ENCODE assay signal across 12 cellular contexts in genomic region chr9:37028425-37029031, GRCh38. TPM values are rescaled to one million over a fixed set of nuclear protein-coding genes. Genes with fewer than 3 reads are reported as not detected.
DNase-seq lines count a peak whose midpoint lies in the region; ATAC-seq, FAIRE-seq and TF ChIP-seq lines count a peak whose summit lies in the region.
"Had no signal": no experiment of that assay in that cellular context is flagged by ENCODE, and none has a peak within 500 bp of the region (broad histone marks: within the 10 kb centered on the region; RNA-seq: fewer than 3 reads in every experiment).

No MANE protein-coding gene starts in this region.

- intact Hi-C loops in spleen (cut with DNase I; ENCODE audit: low total_unique reads): no loop called here

- H2BK5ac ChIP-seq in H1 (ENCODE audit: low read depth, low read length): no peak overlapping the region

- no peaks in the 10 kb centered on the region for H3K79me1 ChIP-seq in H1 (ENCODE audit: low read depth, low read length)

- POLR2A ChIA-PET in H1 (lab: Charles Lee; ENCODE audit: partially characterized antibody): interaction anchor here (1.2 to 2.5 kb wide), 2 partner anchors 9 to 18 kb away, joined by 3 to 7 read pairs; no protein-coding TSS in a partner anchor

- H3K36me3 ChIP-seq in KMS-11 (ENCODE audit: insufficient read depth) (no peaks in the 10 kb centered on the region), H1 (ENCODE audit: control insufficient read depth in 2 of 4, insufficient read depth in 4 of 4, low read length in 3 of 4) (peaks cover 0 to 2% (median 0%) of the 10 kb centered on the region in 4 experiments; a peak in 1 of 8 replicates), spleen (no peaks in the 10 kb centered on the region)
- H3K36me3 ChIP-seq: gastroesophageal sphincter had no signal

- no peak for FAIRE-seq in H1 (lab: Jason Lieb, UNC)
- FAIRE-seq: HepG2 had no signal

- no peak overlapping the region for H2AK5ac ChIP-seq in H1 (ENCODE audit: low read depth, low read length)

- DNase-seq in GM12865 (ENCODE audit: low read depth) (peak; percentile 51), H1 (ENCODE audit: low read depth in 1 of 2, low spot score in 2 of 2) (peak in 1 of 2 experiments; percentile 63), spleen (peak; percentile 76), C1 segment of cervical spinal cord (lab: John Stamatoyannopoulos, UW) (no peak)
- DNase-seq in activated naive CD4-positive, alpha-beta T cell (lab: John Stamatoyannopoulos, UW): no peak
- DNase-seq: activated CD8-positive, alpha-beta memory T cell treated with anti-CD3 and anti-CD28 coated beads, Interleukin-2, amount 10 ng/mL, durations not matched to agents 7 days and 5 days; central memory CD4-positive, alpha-beta T cell; stimulated activated CD4-positive, alpha-beta T cell treated with anti-CD3 and anti-CD28 coated beads, Interleukin-4, amount 100 ng/mL, for 4 hours had no signal

- H3K4me3 ChIP-seq in GM12865 (ENCODE audit: low read depth, low read length): peak overlapping the region; percentile 87
- no peak overlapping the region for H3K4me3 ChIP-seq in KMS-11 (IDR thresholded peaks at IDR 0.05; ENCODE audit: insufficient read depth, low read depth, low read length)
- H3K4me3 ChIP-seq in H1 (ENCODE audit: extremely low read depth in 1 of 4, insufficient read depth in 2 of 4, low read depth in 3 of 4, low read length in 4 of 4): peak overlapping the region; percentile 52 to 63 (median 54); a peak in 6 of 8 replicates
- peak overlapping the region in 5 of 8 donors; percentile 20 to 73 (median 57) for H3K4me3 ChIP-seq in spleen

- H3K23ac ChIP-seq in H1 (ENCODE audit: insufficient read length): no peak overlapping the region

- TF ChIP-seq POLR2A in H1 (IDR thresholded peaks at IDR 0.05; ENCODE audit: control extremely low read depth in 1 of 2, low read depth in 2 of 2, low read length in 2 of 2) (no peak), spleen (IDR thresholded peaks at IDR 0.05) (no peak)

- no peak overlapping the region for H3K14ac ChIP-seq in H1 (ENCODE audit: insufficient read length)

- H4K91ac ChIP-seq in H1 (replicated peaks; ENCODE audit: insufficient read length, low read length): no peak overlapping the region

- peaks cover 21% of the 10 kb centered on the region; the same call in 1 of the 2 replicates for H3K23me2 ChIP-seq in H1 (ENCODE audit: low read depth, low read length)

- no peaks in the 10 kb centered on the region for H3K79me2 ChIP-seq in KMS-11 (ENCODE audit: insufficient read depth, low read depth)
- no peaks in the 10 kb centered on the region for H3K79me2 ChIP-seq in H1 (ENCODE audit: control insufficient read depth in 1 of 2, insufficient read depth in 2 of 2, low read length in 2 of 2)

- H2BK120ac ChIP-seq in H1 (replicated peaks; ENCODE audit: low read depth, low read length): no peak overlapping the region

- no peaks in the 10 kb centered on the region for H4K20me1 ChIP-seq in KMS-11 (ENCODE audit: insufficient read depth)
- H4K20me1 ChIP-seq in H1 (replicated peaks in 1 of 2; ENCODE audit: control insufficient read depth in 1 of 2, insufficient read depth in 2 of 2, low read length in 2 of 2): peaks cover 7 to 21% of the 10 kb centered on the region in 2 experiments

- H3K27me3 ChIP-seq in KMS-11 (ENCODE audit: insufficient read depth, low read depth): peaks cover 51% of the 10 kb centered on the region
- peaks cover 91 to 98% (median 98%) of the 10 kb centered on the region in 4 experiments for H3K27me3 ChIP-seq in H1 (replicated peaks in 1 of 4; ENCODE audit: control insufficient read depth in 3 of 4, extremely low read depth in 1 of 4, insufficient read depth in 3 of 4, low read length in 3 of 4)
- H3K27me3 ChIP-seq in spleen (replicated peaks in 1 of 7): peaks cover 26 to 100% (median 96%) of the 10 kb centered on the region in 7 donors

- H3K9me3 ChIP-seq in H1 (ENCODE audit: insufficient read depth in 2 of 2, low read depth in 1 of 2, low read length in 1 of 2) (no peaks in the 10 kb centered on the region), spleen (no peaks in the 10 kb centered on the region)

- no peak overlapping the region for H2AFZ ChIP-seq in KMS-11 (ENCODE audit: low read depth)
- H2AFZ ChIP-seq in H1 (ENCODE audit: low read length): no peak overlapping the region

- TF ChIP-seq CTCF in GM12865 (IDR thresholded peaks at IDR 0.05; ENCODE audit: insufficient read depth, low read depth, low read length, missing control alignments) (no peak), KMS-11 (conservative IDR thresholded peaks at IDR 0.05; ENCODE audit: low read depth, low read length) (no peak), H1 (IDR thresholded peaks at IDR 0.05; ENCODE audit: control extremely low read depth in 1 of 3, insufficient read depth in 1 of 3, low read depth in 1 of 3, low read length in 3 of 3) (no peak), spleen (IDR thresholded peaks at IDR 0.05 in 8 of 11, conservative IDR thresholded peaks at IDR 0.05 in 3 of 11) (no peak)

- H3K27ac ChIP-seq in KMS-11 (no peak overlapping the region), H1 (ENCODE audit: low read depth, low read length) (no peak overlapping the region), spleen (peak overlapping the region in 4 of 8 donors; percentile 18 to 91 (median 90))
- H3K27ac ChIP-seq: gastroesophageal sphincter had no signal

- no peak overlapping the region for H2BK15ac ChIP-seq in H1 (ENCODE audit: low read length)

- no peak for TF ChIP-seq RAD21 in H1 (IDR thresholded peaks at IDR 0.05 in 1 of 2, conservative IDR thresholded peaks at IDR 0.05 in 1 of 2; ENCODE audit: low read depth in 2 of 2, low read length in 2 of 2)

- no peak overlapping the region for H3K4ac ChIP-seq in H1 (replicated peaks; ENCODE audit: insufficient read length, low read depth, low read length)

- 0 out of 2 replicates have a peak overlapping the region, but pooled peaks have one; percentile 15 for H3K18ac ChIP-seq in H1 (ENCODE audit: extremely low read depth, low read length)

- H3K9ac ChIP-seq in KMS-11 (no peak overlapping the region), H1 (replicated peaks in 1 of 4; ENCODE audit: extremely low read depth in 1 of 4, low read depth in 3 of 4, low read length in 3 of 4) (no peak overlapping the region)

- no peak overlapping the region for H4K5ac ChIP-seq in H1 (ENCODE audit: insufficient read length, low read depth, low read length)

- ATAC-seq in HG03139 (IDR thresholded peaks at IDR 0.05; ENCODE audit: unreplicated experiment): no peak

- H2BK20ac ChIP-seq in H1 (ENCODE audit: low read length): no peak overlapping the region

- H3K4me2 ChIP-seq in KMS-11 (peak overlapping the region; percentile 46; the same call in 1 of the 2 replicates), H1 (ENCODE audit: insufficient read depth in 1 of 2, low read depth in 2 of 2, low read length in 2 of 2) (peak overlapping the region; percentile 81 to 87)

- CTCF ChIA-PET in H1 (lab: Charles Lee; ENCODE audit: partially characterized antibody): interaction anchor here (1.6 kb wide), 1 partner anchor 234 kb away, joined by 4 read pairs; no protein-coding TSS in a partner anchor

- H3K56ac ChIP-seq in H1 (replicated peaks; ENCODE audit: insufficient read length, low read depth, low read length): no peak overlapping the region

- no peaks in the 10 kb centered on the region for H3K4me1 ChIP-seq in KMS-11 (ENCODE audit: low read depth, poor library complexity, severe bottlenecking)
- H3K4me1 ChIP-seq in H1 (replicated peaks in 1 of 4; ENCODE audit: control insufficient read depth in 3 of 4, insufficient read depth in 4 of 4, low read length in 3 of 4): peaks cover 0 to 47% (median 19%) of the 10 kb centered on the region in 4 experiments; a peak in 5 of 7 replicates
- peaks cover 32 to 90% (median 66%) of the 10 kb centered on the region in 6 donors for H3K4me1 ChIP-seq in spleen

- H2BK12ac ChIP-seq in H1 (ENCODE audit: low read depth, low read length): no peak overlapping the region

- no peak for TF ChIP-seq EP300 in H1 (IDR thresholded peaks at IDR 0.05; ENCODE audit: borderline replicate concordance in 1 of 2, low read depth in 2 of 2, low read length in 2 of 2)

- WGBS in H1 (ENCODE audit: extremely low coverage in 1 of 2, insufficient coverage in 1 of 2, insufficient read length in 1 of 2, insufficient replicate concordance in 2 of 2, low coverage in 1 of 2, low lambda C conversion rate in 2 of 2, missing lambda C conversion rate in 1 of 2), 2 experiments: 11% methylated on average over 21 of the region's 21 CpGs; no CpG with 5 or more reads in 1 of the 2 experiments
- WGBS in spleen, 5 donors: 16 to 20% (median 16%) methylated on average over 11 to 21 of the region's 21 CpGs

- no peak overlapping the region for H4K8ac ChIP-seq in H1 (ENCODE audit: extremely low read depth, insufficient read depth, low read length)

TF ChIP-seq in H1, 55 proteins besides CTCF, POLR2A, EP300 and RAD21:
- 0 out of 2 replicates have a peak, but pooled peaks have one; percentile 34 for TF ChIP-seq RBBP5 (IDR thresholded peaks at IDR 0.05; ENCODE audit: borderline replicate concordance, low read depth, low read length)
- TF ChIP-seq SUZ12 (IDR thresholded peaks at IDR 0.05; ENCODE audit: low read length): peak; percentile 65
- TF ChIP-seq EZH2 (IDR thresholded peaks at IDR 0.05; ENCODE audit: low read depth, low read length, severe bottlenecking): peak; percentile 71
- TF ChIP-seq CEBPB (IDR thresholded peaks at IDR 0.05; ENCODE audit: low read depth, low read length): no peak

RNA-seq across cellular contexts. Expression of gene PAX5, which starts 5.5 kb away (rescaled TPM):
- 0.13 and 0.43 TPM in 2 replicates for total RNA-seq in H1 (2021; fragmentation: NEBNext Ultra II Directional; extraction: Animal tissue kit (Norgen Biotek cat#: 25700))
- 0.29 and 0.44 TPM in 2 replicates for polyA plus RNA-seq in H1 (2011; rRNA removed)
- 0.09 TPM for polyA plus RNA-seq in H1 (2011; cell fraction: cytosol; rRNA removed)
- 0.14 TPM for polyA plus RNA-seq in H1 (2011; cell fraction: nucleus; rRNA removed)
- 0.14 to 0.19 TPM (median 0.18 TPM) in 4 replicates for polyA plus RNA-seq in H1 (2012, experiment 1 of 2)
- polyA plus RNA-seq in H1 (2012, experiment 2 of 2): 0.07 TPM
- 0.14 TPM for polyA plus RNA-seq in H1 (2013, experiment 1 of 2)
- polyA plus RNA-seq in H1 (2013, experiment 2 of 2): 0.18 TPM
- polyA minus RNA-seq in H1 (2011; rRNA and poly(A)+ RNA removed): 0.09 and 0.27 TPM in 2 replicates
- not detected for polyA minus RNA-seq in H1 (2011; cell fraction: cytosol; rRNA and poly(A)+ RNA removed)
- polyA minus RNA-seq in H1 (2011; cell fraction: nucleus; rRNA and poly(A)+ RNA removed): 0.90 TPM
- total RNA-seq in spleen: 100 to 1,000 TPM in 2 of 7 donors, 10 to 100 TPM in 5; 48.3 to 120 (median 76.4) TPM
- polyA plus RNA-seq in spleen: 10 to 100 TPM; 15.9 to 54.6 (median 22.6) TPM
- total RNA-seq: HepG2 had no signal
- polyA plus RNA-seq: HepG2 had no signal

Comparison
In these comparisons a context has a peak if more than half of its experiments do, and no peak if none do; other contexts are left out.
1. DNase-seq: peak in GM12865 (single experiment) and spleen (single experiment); none in activated naive CD4-positive, alpha-beta T cell (0 of 4) and C1 segment of cervical spinal cord (0 of 14).
2. RNA of gene PAX5, which starts 5.5 kb away (total RNA-seq): 48.3 to 120 TPM in spleen; 0.13 to 0.43 TPM in H1; every median in the first group is over 10 times any median in the second.